ENCODE assay signal across 17 cellular contexts in the genomic region with DNA sequence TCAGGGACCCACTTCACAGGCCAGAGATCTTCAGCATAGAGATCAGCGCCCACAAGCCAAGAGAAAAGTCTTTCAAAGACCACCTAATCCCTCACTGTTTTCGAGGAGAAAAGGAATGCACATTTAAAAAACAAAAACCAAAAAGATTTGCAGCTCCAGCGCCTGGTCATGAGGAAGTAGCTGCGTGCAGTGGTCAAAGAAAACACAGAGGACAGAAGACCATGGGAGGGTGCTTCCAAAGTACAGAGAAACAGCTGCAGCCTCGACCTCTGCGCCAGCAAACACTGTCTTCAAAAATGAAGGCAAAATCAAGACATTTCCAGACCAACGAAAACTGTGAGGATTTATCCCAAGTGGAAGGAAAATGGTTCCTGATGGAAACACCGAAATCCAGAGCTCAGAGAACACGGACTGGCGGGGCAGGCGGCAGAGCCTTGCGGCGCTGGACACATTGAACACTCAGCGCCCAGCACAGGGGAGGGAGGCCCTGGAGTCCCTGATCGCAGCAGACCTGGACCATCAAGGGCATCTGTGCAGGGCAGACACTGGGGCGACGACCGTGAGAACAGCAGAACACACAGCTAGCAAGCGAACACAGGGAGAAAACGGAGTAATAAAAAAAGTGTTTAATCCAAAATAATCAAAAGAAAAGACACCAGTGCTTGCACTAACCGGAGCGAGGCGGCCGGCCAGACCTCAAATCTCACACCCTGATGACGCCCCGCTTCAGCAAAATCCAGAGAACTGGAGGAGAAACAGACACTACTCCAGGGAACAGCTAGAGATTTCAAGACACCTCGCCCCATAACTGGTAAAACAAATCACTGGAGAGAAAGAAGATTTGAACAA. TPM values are rescaled to one million over a fixed set of nuclear protein-coding genes. Genes with fewer than 3 reads are reported as not detected.
DNase-seq lines count a peak whose midpoint lies in the region; ATAC-seq and TF ChIP-seq lines count a peak whose summit lies in the region.
"Had no signal": no experiment of that assay in that cellular context is flagged by ENCODE, and none has a peak within 500 bp of the region (broad histone marks: within the 10 kb centered on the region; RNA-seq: fewer than 3 reads in every experiment).

No MANE protein-coding gene starts in this region.

- ATAC-seq in GM23338, result no peak
- ATAC-seq: natural killer cell treated with Interleukin-12 subunit alpha and Interleukin-12 subunit beta and Interleukin-15 and Interleukin-18, amount 100 ng/mL, for 72 hours had no signal

- H3K27ac ChIP-seq in breast epithelium (peak overlapping the region; percentile 33 to 35), mammary epithelial cell (ENCODE audit: insufficient read depth, low read depth, low read length) (no peak overlapping the region), hepatocyte (peak overlapping the region; percentile 59), GM23338 (ENCODE audit: low read depth) (no peak overlapping the region)
- H3K27ac ChIP-seq: 22Rv1 had no signal

- peaks cover 2% of the 10 kb centered on the region; the same call in 1 of the 3 replicates for H3K4me1 Mint-ChIP-seq in GM23338

- no peak overlapping the region for H3K4me3 Mint-ChIP-seq in GM23338
- H3K4me3 Mint-ChIP-seq: natural killer cell treated with Interleukin-12 subunit alpha and Interleukin-12 subunit beta and Interleukin-15 and Interleukin-18, amount 100 ng/mL, for 72 hours had no signal

- H3K27me3 ChIP-seq in breast epithelium (no peaks in the 10 kb centered on the region), mammary epithelial cell (ENCODE audit: insufficient read depth, low read length) (peaks cover 7% of the 10 kb centered on the region), hepatocyte (no peaks in the 10 kb centered on the region), GM23338 (ENCODE audit: insufficient read depth) (no peaks in the 10 kb centered on the region)

- TF ChIP-seq CTCF in breast epithelium (IDR thresholded peaks at IDR 0.05), result no peak
- no peak for TF ChIP-seq CTCF in mammary epithelial cell (conservative IDR thresholded peaks at IDR 0.05 in 1 of 2, IDR thresholded peaks at IDR 0.05 in 1 of 2; ENCODE audit: extremely low read depth in 1 of 2, insufficient read depth in 1 of 2, low read depth in 1 of 2, low read length in 2 of 2)
- TF ChIP-seq CTCF in hepatocyte (IDR thresholded peaks at IDR 0.05; ENCODE audit: poor library complexity), result no peak
- TF ChIP-seq CTCF in GM23338 (conservative IDR thresholded peaks at IDR 0.05; ENCODE audit: low read depth in 2 of 2), result no peak

- DNase-seq in breast epithelium (ENCODE audit: low spot score in 2 of 2) (no peak), mammary epithelial cell (no peak), hepatocyte (ENCODE audit: low spot score) (no peak), retina (peak; percentile 48), GM23338 (ENCODE audit: low spot score) (no peak), DMS79 (lab: John Stamatoyannopoulos, UW) (no peak), NCI-H1105 treated with DMSO at 0.1 percent for 48 hours (lab: John Stamatoyannopoulos, UW) (no peak)
- no peak for DNase-seq in activated naive CD4-positive, alpha-beta T cell (lab: John Stamatoyannopoulos, UW)
- DNase-seq: activated CD8-positive, alpha-beta memory T cell treated with anti-CD3 and anti-CD28 coated beads, Interleukin-2, amount 50 U/mL, for 48 hours; activated effector memory CD4-positive, alpha-beta T cell treated with Interleukin-2 at 50 U/mL for 16 hours; central memory CD4-positive, alpha-beta T cell; erythroblast; Karpas-422; NCI-H1092; stimulated activated CD4-positive, alpha-beta T cell treated with anti-CD3 and anti-CD28 coated beads, Interleukin-12 subunit alpha, Interleukin-12 subunit beta, amount 100 ng/mL, for 4 hours had no signal

- H3K9me3 ChIP-seq in breast epithelium, result no peaks in the 10 kb centered on the region
- H3K9me3 ChIP-seq in mammary epithelial cell (replicated peaks; ENCODE audit: insufficient read depth, low read length), result no peaks in the 10 kb centered on the region
- no peaks in the 10 kb centered on the region for H3K9me3 ChIP-seq in hepatocyte (ENCODE audit: low read depth)

- H3K79me2 ChIP-seq in mammary epithelial cell (ENCODE audit: insufficient read depth, low read length) (no peaks in the 10 kb centered on the region), hepatocyte (no peaks in the 10 kb centered on the region), GM23338 (replicated peaks; ENCODE audit: insufficient read depth) (no peaks in the 10 kb centered on the region)

- dilution Hi-C loops in mammary epithelial cell (cut with HindIII; ENCODE audit: low sequenced_read_pairs), result loop anchor here (5.0 kb wide), 3 partner anchors 33 to 162 kb away; no protein-coding TSS in a partner anchor

- no peaks in the 10 kb centered on the region for H3K4me1 ChIP-seq in breast epithelium
- H3K4me1 ChIP-seq in mammary epithelial cell (ENCODE audit: insufficient read depth, low read length), result no peaks in the 10 kb centered on the region
- H3K4me1 ChIP-seq in hepatocyte (ENCODE audit: insufficient read depth), result peaks cover 22% of the 10 kb centered on the region
- no peaks in the 10 kb centered on the region for H3K4me1 ChIP-seq in GM23338 (ENCODE audit: insufficient read depth)

- H2AFZ ChIP-seq in mammary epithelial cell (ENCODE audit: low read depth, low read length) (no peak overlapping the region), hepatocyte (no peak overlapping the region), GM23338 (no peak overlapping the region)

- no peaks in the 10 kb centered on the region for H3F3A ChIP-seq in GM23338 (replicated peaks; ENCODE audit: low read depth)

- no peaks in the 10 kb centered on the region; the same call in 2 of the 3 replicates for H3K36me3 Mint-ChIP-seq in GM23338 (ENCODE audit: low read depth)
- H3K36me3 Mint-ChIP-seq: natural killer cell treated with Interleukin-12 subunit alpha and Interleukin-12 subunit beta and Interleukin-15 and Interleukin-18, amount 100 ng/mL, for 72 hours had no signal

- TF ChIP-seq POLR2A in breast epithelium (IDR thresholded peaks at IDR 0.05), result no peak

- CTCF ChIA-PET in mammary epithelial cell (lab: Charles Lee; ENCODE audit: low non-redundant PET), result no interaction called here

- in situ Hi-C loops in mammary epithelial cell (cut with MboI; ENCODE audit: low sequenced_read_pairs in 2 of 2), result loop anchor here in 1 of 2 donors (25.0 kb wide), 1 partner anchor 187 kb away; no protein-coding TSS in a partner anchor

- intact Hi-C loops in breast epithelium (cut with DNase I; ENCODE audit: low total_unique reads), result no loop called here
- intact Hi-C loops in mammary epithelial cell (cut with micrococcal nuclease), result no loop called here

- H3K9me3 Mint-ChIP-seq in GM23338, result no peaks in the 10 kb centered on the region; the same call in 2 of the 3 replicates
- H3K9me3 Mint-ChIP-seq: natural killer cell treated with Interleukin-12 subunit alpha and Interleukin-12 subunit beta and Interleukin-15 and Interleukin-18, amount 100 ng/mL, for 72 hours had no signal

- 88% methylated on average over 23 of the region's 27 CpGs for WGBS in mammary epithelial cell (ENCODE audit: low coverage, missing lambda C conversion rate)
- WGBS in hepatocyte (ENCODE audit: low lambda C conversion rate, missing lambda C conversion rate), result 73% methylated on average over 27 of the region's 27 CpGs

- H4K20me1 ChIP-seq in mammary epithelial cell (ENCODE audit: insufficient read depth, low read length) (peaks cover 2% of the 10 kb centered on the region), hepatocyte (ENCODE audit: insufficient read depth, poor library complexity, severe bottlenecking) (no peaks in the 10 kb centered on the region), GM23338 (replicated peaks; ENCODE audit: insufficient read depth) (no peaks in the 10 kb centered on the region)

- H3K36me3 ChIP-seq in breast epithelium, result no peaks in the 10 kb centered on the region
- no peaks in the 10 kb centered on the region for H3K36me3 ChIP-seq in mammary epithelial cell (ENCODE audit: insufficient read depth, low read length)
- no peaks in the 10 kb centered on the region for H3K36me3 ChIP-seq in hepatocyte (replicated peaks; ENCODE audit: insufficient read depth, low read depth)
- no peaks in the 10 kb centered on the region for H3K36me3 ChIP-seq in GM23338 (ENCODE audit: insufficient read depth)

- peaks cover 3% of the 10 kb centered on the region for H3K27me3 Mint-ChIP-seq in GM23338 (ENCODE audit: insufficient read depth, low read depth, poor library complexity)
- H3K27me3 Mint-ChIP-seq: natural killer cell treated with Interleukin-12 subunit alpha and Interleukin-12 subunit beta and Interleukin-15 and Interleukin-18, amount 100 ng/mL, for 72 hours had no signal

- H3K9ac ChIP-seq in mammary epithelial cell (ENCODE audit: insufficient read depth, low read length), result no peak overlapping the region

- H3K4me3 ChIP-seq in breast epithelium, result no peak overlapping the region
- no peak overlapping the region for H3K4me3 ChIP-seq in mammary epithelial cell (replicated peaks in 1 of 3; ENCODE audit: insufficient read depth in 1 of 3, low read depth in 2 of 3, low read length in 3 of 3)
- no peak overlapping the region for H3K4me3 ChIP-seq in hepatocyte
- H3K4me3 ChIP-seq in GM23338, result no peak overlapping the region

- no peak overlapping the region for H3K4me2 ChIP-seq in mammary epithelial cell (ENCODE audit: insufficient read depth, low read depth, low read length)
- peak overlapping the region; percentile 34 for H3K4me2 ChIP-seq in hepatocyte
- H3K4me2 ChIP-seq in GM23338, result no peak overlapping the region

- H3K27ac Mint-ChIP-seq in GM23338, result no peak overlapping the region
- H3K27ac Mint-ChIP-seq: natural killer cell treated with Interleukin-12 subunit alpha and Interleukin-12 subunit beta and Interleukin-15 and Interleukin-18, amount 100 ng/mL, for 72 hours had no signal

- no peaks in the 10 kb centered on the region for H3K9me2 ChIP-seq in hepatocyte (replicated peaks; ENCODE audit: insufficient read depth)
- H3K9me2 ChIP-seq in GM23338 (ENCODE audit: insufficient read depth), result no peaks in the 10 kb centered on the region

- BruUV-seq in mammary epithelial cell (replicated peaks; lab: Mats Ljungman, UMichigan), result no TSS peak

TF ChIP-seq in GM23338, 12 proteins besides CTCF, POLR2A, EP300 and RAD21:
- no peak for TF ChIP-seq ZNF114 (CRISPR knock-in tag; IDR thresholded peaks at IDR 0.05)
- TF ChIP-seq JUNB (IDR thresholded peaks at IDR 0.05; ENCODE audit: unreplicated experiment), result no peak
- TF ChIP-seq ZNF331 (CRISPR knock-in tag; IDR thresholded peaks at IDR 0.05; ENCODE audit: low read depth), result no peak

RNA-seq across cellular contexts. Expression of a gene that starts 12.5 kb away (rescaled TPM):
- total RNA-seq in breast epithelium (10 to 100 TPM; 21.4 to 31.5 (median 25.0) TPM), mammary epithelial cell (10 to 100 TPM; 10.5 to 21.2 TPM), hepatocyte (19.7 and 30.2 TPM in 2 replicates)
- polyA plus RNA-seq in mammary epithelial cell (6.3 TPM), hepatocyte (31.3 and 34.3 TPM in 2 replicates), GM23338 (2016; fragmentation: Nextera tagmentation; extraction: Ambion mirVana) (7.4 TPM in 2 replicates)
- 17.0 TPM for polyA minus RNA-seq in mammary epithelial cell
- 32.2 TPM in 2 replicates for total RNA-seq in GM23338 (2014; rRNA removed; shearing (Covaris generic))

Comparison
In these comparisons a context has a peak if more than half of its experiments do, and no peak if none do; other contexts are left out.
1. H3K27ac ChIP-seq: peak in breast epithelium (2 of 2) and hepatocyte (single experiment); none in mammary epithelial cell (single experiment) and GM23338 (single experiment).